ENCODE assay signal across 8 cellular contexts in the genomic region with DNA sequence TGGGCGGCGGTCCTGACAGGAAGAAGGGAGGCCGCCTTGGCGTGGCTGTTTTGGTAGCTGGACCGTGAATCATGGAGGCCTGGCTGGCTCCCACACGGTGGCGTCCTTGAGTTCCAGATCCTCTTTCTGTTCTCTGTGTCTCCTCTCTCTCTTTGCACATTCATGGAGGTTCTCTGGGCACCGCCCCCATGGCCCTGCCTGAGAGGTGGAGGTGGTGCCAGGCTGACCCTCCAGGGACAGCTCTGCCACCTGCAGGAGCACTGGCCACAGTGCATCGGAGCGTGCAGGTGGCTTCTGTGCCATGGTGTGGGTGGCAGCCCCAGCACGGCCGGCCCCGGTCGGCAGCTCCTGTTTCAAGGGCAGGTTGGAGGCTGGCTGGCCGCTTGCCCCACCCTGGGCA. TPM values are rescaled to one million over a fixed set of nuclear protein-coding genes. Genes with fewer than 3 reads are reported as not detected.
DNase-seq lines count a peak whose midpoint lies in the region; ATAC-seq, FAIRE-seq and TF ChIP-seq lines count a peak whose summit lies in the region.
"Not testable (repeated sequence)": the region's sequence is repeated elsewhere in the genome, so short reads cannot be mapped to it uniquely, and the experiment has no call there.

No MANE protein-coding gene starts in this region.

- not testable (repeated sequence) for H3K27ac Mint-ChIP-seq in CD4-positive, alpha-beta T cell; activated T-helper 17 cell treated with anti-CD3 and anti-CD28 coated beads, Interleukin-2, amount 50 U/mL, for 72 hours

- not testable (repeated sequence) for H3K27ac ChIP-seq in CD4-positive, alpha-beta T cell (ENCODE audit: low read depth, low read length); lower lobe of right lung

- peak in 3 of 10 experiments; percentile 12 to 64 (median 33) for DNase-seq in CD4-positive, alpha-beta T cell
- DNase-seq in HTR-8/SVneo (ENCODE audit: insufficient read length, low spot score); stimulated activated naive CD8-positive, alpha-beta T cell treated with anti-CD3 and anti-CD28 coated beads, Interleukin-15, Interleukin-2, amounts not matched to agents 100 U/mL and 50 U/mL, for 24 hours: not testable (repeated sequence)
- DNase-seq in activated CD4-positive, CD25-positive, alpha-beta regulatory T cell treated with anti-CD3 and anti-CD28 coated beads, Interleukin-2, amount 50 U/mL, for 72 hours: peak; percentile 31
- peak; percentile 46 for DNase-seq in lower lobe of right lung

- not testable (repeated sequence) for H3K27me3 ChIP-seq in CD4-positive, alpha-beta T cell (ENCODE audit: control insufficient read depth, insufficient read depth, low read length); lower lobe of right lung (ENCODE audit: low read depth)

- CTCF ChIA-PET in CD4-positive, alpha-beta T cell (lab: Charles Lee): not testable (repeated sequence)

- not testable (repeated sequence) for H3K4me3 Mint-ChIP-seq in CD4-positive, alpha-beta T cell; activated T-helper 17 cell treated with anti-CD3 and anti-CD28 coated beads, Interleukin-2, amount 50 U/mL, for 72 hours

- not testable (repeated sequence) for H3K4me3 ChIP-seq in lower lobe of right lung

- POLR2A ChIA-PET in CD4-positive, alpha-beta T cell (lab: Charles Lee): not testable (repeated sequence)

- peak; percentile 80 for FAIRE-seq in HTR-8/SVneo (lab: Jason Lieb, UNC)

- H3K4me1 Mint-ChIP-seq in CD4-positive, alpha-beta T cell (ENCODE audit: low read depth); activated T-helper 17 cell treated with anti-CD3 and anti-CD28 coated beads, Interleukin-2, amount 50 U/mL, for 72 hours: not testable (repeated sequence)

- TF ChIP-seq CTCF in CD4-positive, alpha-beta T cell (IDR thresholded peaks at IDR 0.05); lower lobe of right lung (IDR thresholded peaks at IDR 0.05): not testable (repeated sequence)

- H3K36me3 Mint-ChIP-seq in CD4-positive, alpha-beta T cell (ENCODE audit: low read depth); activated T-helper 17 cell treated with anti-CD3 and anti-CD28 coated beads, Interleukin-2, amount 50 U/mL, for 72 hours (ENCODE audit: low read depth): not testable (repeated sequence)

- not testable (repeated sequence) for H3K9me3 Mint-ChIP-seq in CD4-positive, alpha-beta T cell; activated T-helper 17 cell treated with anti-CD3 and anti-CD28 coated beads, Interleukin-2, amount 50 U/mL, for 72 hours

- not testable (repeated sequence) for H3K36me3 ChIP-seq in lower lobe of right lung

- intact Hi-C loops in CD4-positive, alpha-beta T cell (cut with DNase I, micrococcal nuclease); lower lobe of right lung (cut with DNase I): not testable (repeated sequence)

- H3K4me1 ChIP-seq in lower lobe of right lung: not testable (repeated sequence)

- peak; percentile 50 for ATAC-seq in CD4-positive, alpha-beta T cell (ENCODE audit: poor library complexity)
- ATAC-seq in GM18868 (IDR thresholded peaks at IDR 0.05; ENCODE audit: unreplicated experiment) (peak; percentile 36), esophagus mucosa (peak; percentile 70), lower lobe of right lung (peak; percentile 64 to 82)
- ATAC-seq in activated T-helper 17 cell treated with anti-CD3 and anti-CD28 coated beads, Interleukin-2, amount 50 U/mL, for 72 hours (replicated peaks): peak; percentile 64
- peak; percentile 45 for ATAC-seq in stimulated activated naive CD8-positive, alpha-beta T cell treated with anti-CD3 and anti-CD28 coated beads, Interleukin-15, Interleukin-2, amounts not matched to agents 100 U/mL and 50 U/mL, for 24 hours

- not testable (repeated sequence) for H3K9me3 ChIP-seq in CD4-positive, alpha-beta T cell (ENCODE audit: control insufficient read depth, low read length); lower lobe of right lung

- not testable (repeated sequence) for H3K27me3 Mint-ChIP-seq in CD4-positive, alpha-beta T cell; activated T-helper 17 cell treated with anti-CD3 and anti-CD28 coated beads, Interleukin-2, amount 50 U/mL, for 72 hours

RNA-seq across cellular contexts. Expression of gene GATD3, which starts 4.6 kb away (rescaled TPM):
- 10 to 100 TPM; 21.9 to 23.0 TPM for total RNA-seq in CD4-positive, alpha-beta T cell
- 10 to 100 TPM; 65.6 to 77.0 TPM for total RNA-seq in activated T-helper 17 cell treated with anti-CD3 and anti-CD28 coated beads, Interleukin-2, amount 50 U/mL, for 72 hours
- total RNA-seq in esophagus mucosa (3.3 TPM), lower lobe of right lung (37.1 TPM)

RNA-seq across cellular contexts. Expression of gene PWP2, which starts 30.8 kb away (rescaled TPM):
- 10 to 100 TPM; 38.0 to 40.6 TPM for total RNA-seq in CD4-positive, alpha-beta T cell
- total RNA-seq in activated T-helper 17 cell treated with anti-CD3 and anti-CD28 coated beads, Interleukin-2, amount 50 U/mL, for 72 hours: 10 to 100 TPM; 40.4 to 42.0 TPM
- total RNA-seq in esophagus mucosa (2.5 TPM), lower lobe of right lung (10.9 TPM)
